In the genomic region with DNA sequence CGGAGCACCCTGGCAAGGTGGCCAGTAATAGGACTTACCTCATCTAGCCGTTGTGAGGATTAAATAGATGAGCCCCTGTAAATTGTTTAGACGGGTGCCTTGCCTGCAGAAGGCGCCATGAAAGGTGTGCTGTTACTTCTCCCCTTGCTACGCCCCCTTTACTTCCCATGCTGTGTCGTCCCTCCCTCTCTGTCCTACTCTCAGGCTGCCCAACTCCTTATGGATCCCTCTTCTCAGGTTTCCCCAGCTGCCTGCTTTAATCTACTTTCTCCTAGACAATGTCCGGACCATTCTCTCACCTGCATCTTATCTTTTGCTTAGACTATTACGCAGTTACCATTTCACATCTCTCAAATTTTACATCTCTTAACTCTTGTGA, we compare ENCODE assay signal across 27 cellular contexts. TPM values are rescaled to one million over a fixed set of nuclear protein-coding genes. Genes with fewer than 3 reads are reported as not detected.
"Had no signal": no experiment of that assay in that cellular context is flagged by ENCODE, and none has a peak within 500 bp of the region (broad histone marks: within the 10 kb centered on the region; RNA-seq: fewer than 3 reads in every experiment).

No MANE protein-coding gene starts in this region.

- ATAC-seq: heart right ventricle; left ventricle myocardium superior; naive thymus-derived CD8-positive, alpha-beta T cell; sciatic nerve; stimulated activated effector memory CD8-positive, alpha-beta T cell treated with anti-CD3 and anti-CD28 coated beads, Interleukin-12 subunit alpha, Interleukin-12 subunit beta, amount 100 ng/mL, for 72 hours; stimulated activated naive CD8-positive, alpha-beta T cell treated with anti-CD3 and anti-CD28 coated beads, Interleukin-15, amount 100 ng/mL, for 72 hours had no signal

- H3K27me3 Mint-ChIP-seq: activated naive CD4-positive, alpha-beta T cell treated with anti-CD3 and anti-CD28 coated beads, Interleukin-2, amount 50 U/mL, for 24 hours; naive thymus-derived CD8-positive, alpha-beta T cell; stimulated activated naive CD8-positive, alpha-beta T cell treated with anti-CD3 and anti-CD28 coated beads, Interleukin-15, amount 100 ng/mL, for 72 hours had no signal

- H3K4me1 ChIP-seq: ascending aorta, heart right ventricle, suprapubic skin had no signal

- H3K4me3 ChIP-seq: ascending aorta, heart right ventricle, suprapubic skin, transverse colon had no signal

- FAIRE-seq: kidney, small intestine, urothelium cell line had no signal

- DNase-seq: activated CD4-positive, CD25-positive, alpha-beta regulatory T cell treated with anti-CD3 and anti-CD28 coated beads, Interleukin-2, amount 50 U/mL, for 72 hours; activated gamma-delta T cell treated with Interleukin-2 at 50 U/mL for 16 hours; activated T-cell treated with anti-CD3 and anti-CD28 coated beads, Interleukin-2, amount 50 U/mL, for 1 hour; central memory CD4-positive, alpha-beta T cell; dermis blood vessel endothelial cell; effector CD8-positive, alpha-beta T cell; erythroblast; foreskin fibroblast; heart right ventricle; kidney; left ventricle myocardium superior; mammary epithelial cell; naive thymus-derived CD8-positive, alpha-beta T cell; small intestine; stimulated activated CD4-positive, alpha-beta T cell treated with anti-CD3 and anti-CD28 coated beads, Interleukin-2, amount 100 ng/mL, for 24 hours; stimulated activated naive CD8-positive, alpha-beta T cell treated with anti-CD3 and anti-CD28 coated beads, Interleukin-15, amount 100 ng/mL, for 72 hours had no signal

- H3K4me3 Mint-ChIP-seq: activated naive CD4-positive, alpha-beta T cell treated with anti-CD3 and anti-CD28 coated beads, Interleukin-2, amount 50 U/mL, for 24 hours; mesothelial cell of epicardium; naive thymus-derived CD8-positive, alpha-beta T cell; stimulated activated effector memory CD8-positive, alpha-beta T cell treated with anti-CD3 and anti-CD28 coated beads, Interleukin-12 subunit alpha, Interleukin-12 subunit beta, amount 100 ng/mL, for 72 hours; stimulated activated naive CD8-positive, alpha-beta T cell treated with anti-CD3 and anti-CD28 coated beads, Interleukin-15, amount 100 ng/mL, for 72 hours had no signal

- H3K27me3 ChIP-seq: ascending aorta, heart right ventricle, suprapubic skin, transverse colon had no signal

- H3K36me3 Mint-ChIP-seq: activated naive CD4-positive, alpha-beta T cell treated with anti-CD3 and anti-CD28 coated beads, Interleukin-2, amount 50 U/mL, for 24 hours; mesothelial cell of epicardium; naive thymus-derived CD8-positive, alpha-beta T cell; stimulated activated effector memory CD8-positive, alpha-beta T cell treated with anti-CD3 and anti-CD28 coated beads, Interleukin-12 subunit alpha, Interleukin-12 subunit beta, amount 100 ng/mL, for 72 hours had no signal

- H3K9me3 ChIP-seq: ascending aorta, heart right ventricle, suprapubic skin, transverse colon had no signal

- H3K27ac ChIP-seq: ascending aorta, heart right ventricle, suprapubic skin, transverse colon had no signal

- H3K36me3 ChIP-seq: ascending aorta, heart right ventricle, suprapubic skin, transverse colon had no signal

- H3K9me3 Mint-ChIP-seq: activated naive CD4-positive, alpha-beta T cell treated with anti-CD3 and anti-CD28 coated beads, Interleukin-2, amount 50 U/mL, for 24 hours; naive thymus-derived CD8-positive, alpha-beta T cell; stimulated activated effector memory CD8-positive, alpha-beta T cell treated with anti-CD3 and anti-CD28 coated beads, Interleukin-12 subunit alpha, Interleukin-12 subunit beta, amount 100 ng/mL, for 72 hours; stimulated activated naive CD8-positive, alpha-beta T cell treated with anti-CD3 and anti-CD28 coated beads, Interleukin-15, amount 100 ng/mL, for 72 hours had no signal

- H3K27ac Mint-ChIP-seq: activated naive CD4-positive, alpha-beta T cell treated with anti-CD3 and anti-CD28 coated beads, Interleukin-2, amount 50 U/mL, for 24 hours; mesothelial cell of epicardium; stimulated activated effector memory CD8-positive, alpha-beta T cell treated with anti-CD3 and anti-CD28 coated beads, Interleukin-12 subunit alpha, Interleukin-12 subunit beta, amount 100 ng/mL, for 72 hours; stimulated activated naive CD8-positive, alpha-beta T cell treated with anti-CD3 and anti-CD28 coated beads, Interleukin-15, amount 100 ng/mL, for 72 hours had no signal

- H3K4me1 Mint-ChIP-seq: activated naive CD4-positive, alpha-beta T cell treated with anti-CD3 and anti-CD28 coated beads, Interleukin-2, amount 50 U/mL, for 24 hours; naive thymus-derived CD8-positive, alpha-beta T cell; stimulated activated effector memory CD8-positive, alpha-beta T cell treated with anti-CD3 and anti-CD28 coated beads, Interleukin-12 subunit alpha, Interleukin-12 subunit beta, amount 100 ng/mL, for 72 hours; stimulated activated naive CD8-positive, alpha-beta T cell treated with anti-CD3 and anti-CD28 coated beads, Interleukin-15, amount 100 ng/mL, for 72 hours had no signal

RNA-seq across cellular contexts. Expression of a gene that starts 1.7 kb away (rescaled TPM):
- total RNA-seq: ascending aorta; dermis blood vessel endothelial cell; fibroblast of lung; kidney; left ventricle myocardium superior; mammary epithelial cell; naive thymus-derived CD8-positive, alpha-beta T cell; suprapubic skin; T-helper 2 cell treated with Interferon-gamma antibody and Interleukin-4, amounts not matched to agents 100 ng/mL and 5 ng/mL, for 36 hours; transverse colon had no signal
- polyA plus RNA-seq: mammary epithelial cell; naive thymus-derived CD8-positive, alpha-beta T cell; small intestine had no signal

RNA-seq across cellular contexts. Expression of a gene that starts 36.9 kb away (rescaled TPM):
- total RNA-seq: ascending aorta; dermis blood vessel endothelial cell; fibroblast of lung; heart right ventricle; kidney; left ventricle myocardium superior; mammary epithelial cell; mesothelial cell of epicardium; naive thymus-derived CD8-positive, alpha-beta T cell; sciatic nerve; suprapubic skin; T-helper 2 cell treated with Interferon-gamma antibody and Interleukin-4, amounts not matched to agents 100 ng/mL and 5 ng/mL, for 36 hours; transverse colon had no signal
- polyA plus RNA-seq: adipose tissue; fibroblast of lung; heart right ventricle; mammary epithelial cell; naive thymus-derived CD8-positive, alpha-beta T cell; small intestine had no signal

RNA-seq across cellular contexts. Expression of a gene that starts 59.6 kb away (rescaled TPM):
- polyA plus RNA-seq: naive thymus-derived CD8-positive, alpha-beta T cell had no signal
